In genomic region chr20:56926501-56926900, GRCh38 we compare ENCODE assay signal across 17 cellular contexts.
DNase-seq lines count a peak whose midpoint lies in the region; ATAC-seq and TF ChIP-seq lines count a peak whose summit lies in the region.
"Had no signal": no experiment of that assay in that cellular context is flagged by ENCODE, and none has a peak within 500 bp of the region (broad histone marks: within the 10 kb centered on the region; RNA-seq: fewer than 3 reads in every experiment).

No MANE protein-coding gene starts in this region.

- no peak overlapping the region for H3K4me3 ChIP-seq in GM23338
- peak overlapping the region; percentile 56; the same call in 1 of the 2 replicates for H3K4me3 ChIP-seq in HUES64 (ENCODE audit: low read length)

- H3F3A ChIP-seq in GM23338 (replicated peaks; ENCODE audit: low read depth): peaks cover 4% of the 10 kb centered on the region; the same call in 1 of the 2 replicates

- no peaks in the 10 kb centered on the region for H3K36me3 ChIP-seq in GM23338 (ENCODE audit: insufficient read depth)
- no peaks in the 10 kb centered on the region for H3K36me3 ChIP-seq in HUES64 (ENCODE audit: insufficient read depth, low read length)

- H3K9me3 ChIP-seq in HUES64 (ENCODE audit: insufficient read depth, low read depth, low read length): no peaks in the 10 kb centered on the region

- no peak for DNase-seq in GM23338 (ENCODE audit: low spot score)
- no peak for DNase-seq in glutamatergic neuron
- no peak for DNase-seq in neural crest cell (ENCODE audit: low read depth, low spot score)
- DNase-seq in cerebellum (ENCODE audit: low spot score): no peak
- DNase-seq: CD8-positive, alpha-beta T cell; COR-L47; DMS153; EL; HCEC 1CT had no signal

- H3K4me2 ChIP-seq in GM23338: peak overlapping the region; percentile 93; the same call in 1 of the 2 replicates

- H3K9ac ChIP-seq in HUES64 (ENCODE audit: low read depth, low read length): no peak overlapping the region

- peaks cover 77% of the 10 kb centered on the region for H3K27me3 Mint-ChIP-seq in GM23338 (ENCODE audit: insufficient read depth, low read depth, poor library complexity)
- H3K27me3 Mint-ChIP-seq in glutamatergic neuron (ENCODE audit: unreplicated experiment): peaks cover 4% of the 10 kb centered on the region
- H3K27me3 Mint-ChIP-seq in neural crest cell (ENCODE audit: low read depth): peaks cover 98% of the 10 kb centered on the region

- H3K9me2 ChIP-seq in GM23338 (ENCODE audit: insufficient read depth): no peaks in the 10 kb centered on the region; the same call in 1 of the 2 replicates

- H3K4me1 Mint-ChIP-seq in GM23338 (peaks cover 54% of the 10 kb centered on the region), glutamatergic neuron (ENCODE audit: low read depth, unreplicated experiment) (peaks cover 34% of the 10 kb centered on the region), neural crest cell (peaks cover 60% of the 10 kb centered on the region)
- H3K4me1 Mint-ChIP-seq: CD14-positive monocyte had no signal

- no peak for ATAC-seq in GM23338
- no peak for ATAC-seq in HG02623 (IDR thresholded peaks at IDR 0.05; ENCODE audit: unreplicated experiment)
- no peak for ATAC-seq in GM21367 (IDR thresholded peaks at IDR 0.05; ENCODE audit: unreplicated experiment)
- no peak for ATAC-seq in GM21723 (IDR thresholded peaks at IDR 0.05; ENCODE audit: unreplicated experiment)
- ATAC-seq: CD8-positive, alpha-beta T cell; HepG2 had no signal

- H3K27ac ChIP-seq in GM23338 (ENCODE audit: low read depth): no peak overlapping the region
- no peak overlapping the region for H3K27ac ChIP-seq in HUES64 (ENCODE audit: low read depth, low read length)
- H3K27ac ChIP-seq: 22Rv1, HL-60 had no signal

- H3K9me3 Mint-ChIP-seq in GM23338: no peaks in the 10 kb centered on the region
- peaks cover 7% of the 10 kb centered on the region for H3K9me3 Mint-ChIP-seq in glutamatergic neuron (ENCODE audit: unreplicated experiment)
- no peaks in the 10 kb centered on the region for H3K9me3 Mint-ChIP-seq in neural crest cell
- H3K9me3 Mint-ChIP-seq: CD8-positive, alpha-beta T cell had no signal

- H3K4me3 Mint-ChIP-seq in GM23338: no peak overlapping the region; the same call in 2 of the 3 replicates
- peak overlapping the region; percentile 87 for H3K4me3 Mint-ChIP-seq in glutamatergic neuron (ENCODE audit: unreplicated experiment)
- H3K4me3 Mint-ChIP-seq in neural crest cell: peak overlapping the region; percentile 85
- H3K4me3 Mint-ChIP-seq: CD8-positive, alpha-beta T cell had no signal

- H4K20me1 ChIP-seq in GM23338 (replicated peaks; ENCODE audit: insufficient read depth): no peaks in the 10 kb centered on the region

- no peak for TF ChIP-seq CTCF in GM23338 (conservative IDR thresholded peaks at IDR 0.05; ENCODE audit: low read depth in 2 of 2)
- no peak for TF ChIP-seq CTCF in glutamatergic neuron (IDR thresholded peaks at IDR 0.05; ENCODE audit: partially characterized antibody, unreplicated experiment)
- no peak for TF ChIP-seq CTCF in neural crest cell (conservative IDR thresholded peaks at IDR 0.05)

- H3K79me2 ChIP-seq in GM23338 (replicated peaks; ENCODE audit: insufficient read depth): no peaks in the 10 kb centered on the region

- H3K36me3 Mint-ChIP-seq in GM23338 (ENCODE audit: low read depth): no peaks in the 10 kb centered on the region
- no peaks in the 10 kb centered on the region for H3K36me3 Mint-ChIP-seq in glutamatergic neuron (ENCODE audit: unreplicated experiment)
- no peaks in the 10 kb centered on the region for H3K36me3 Mint-ChIP-seq in neural crest cell (ENCODE audit: low read depth)
- H3K36me3 Mint-ChIP-seq: CD14-positive monocyte; CD8-positive, alpha-beta T cell had no signal

- H3K4me1 ChIP-seq in GM23338 (ENCODE audit: insufficient read depth) (peaks cover 66% of the 10 kb centered on the region), HUES64 (ENCODE audit: insufficient read depth, low read length) (peaks cover 68% of the 10 kb centered on the region)

- H2AFZ ChIP-seq in GM23338: no peak overlapping the region

- peaks cover 58% of the 10 kb centered on the region for H3K27me3 ChIP-seq in GM23338 (ENCODE audit: insufficient read depth)
- H3K27me3 ChIP-seq in HUES64 (ENCODE audit: insufficient read depth, low read length): peaks cover 67% of the 10 kb centered on the region

- WGBS in HUES64: no CpG with 5 or more reads among the region's 2 CpGs

- H3K27ac Mint-ChIP-seq in GM23338 (no peak overlapping the region), glutamatergic neuron (ENCODE audit: unreplicated experiment) (peak overlapping the region; percentile 97), neural crest cell (ENCODE audit: unreplicated experiment) (peak overlapping the region; percentile 65)
- H3K27ac Mint-ChIP-seq: CD14-positive monocyte; CD8-positive, alpha-beta T cell had no signal

TF ChIP-seq in GM23338, 12 proteins besides CTCF, POLR2A, EP300 and RAD21 (continues in another document):
- no peak for TF ChIP-seq POLR2AphosphoS5 (IDR thresholded peaks at IDR 0.05; ENCODE audit: low read depth)
- no peak for TF ChIP-seq EZH2phosphoT487 (IDR thresholded peaks at IDR 0.05; ENCODE audit: unreplicated experiment)
- TF ChIP-seq ZNF462 (CRISPR knock-in tag; IDR thresholded peaks at IDR 0.05): no peak
- TF ChIP-seq CREB1 (CRISPR knock-in tag; IDR thresholded peaks at IDR 0.05; ENCODE audit: low read depth): no peak
- TF ChIP-seq STAT1 (IDR thresholded peaks at IDR 0.05; ENCODE audit: unreplicated experiment): no peak
- TF ChIP-seq NANOG (IDR thresholded peaks at IDR 0.05; ENCODE audit: borderline replicate concordance): no peak
- TF ChIP-seq ZNF114 (CRISPR knock-in tag; IDR thresholded peaks at IDR 0.05): no peak
